Comparison of ENCODE assay signal across 8 cellular contexts in the genomic region with DNA sequence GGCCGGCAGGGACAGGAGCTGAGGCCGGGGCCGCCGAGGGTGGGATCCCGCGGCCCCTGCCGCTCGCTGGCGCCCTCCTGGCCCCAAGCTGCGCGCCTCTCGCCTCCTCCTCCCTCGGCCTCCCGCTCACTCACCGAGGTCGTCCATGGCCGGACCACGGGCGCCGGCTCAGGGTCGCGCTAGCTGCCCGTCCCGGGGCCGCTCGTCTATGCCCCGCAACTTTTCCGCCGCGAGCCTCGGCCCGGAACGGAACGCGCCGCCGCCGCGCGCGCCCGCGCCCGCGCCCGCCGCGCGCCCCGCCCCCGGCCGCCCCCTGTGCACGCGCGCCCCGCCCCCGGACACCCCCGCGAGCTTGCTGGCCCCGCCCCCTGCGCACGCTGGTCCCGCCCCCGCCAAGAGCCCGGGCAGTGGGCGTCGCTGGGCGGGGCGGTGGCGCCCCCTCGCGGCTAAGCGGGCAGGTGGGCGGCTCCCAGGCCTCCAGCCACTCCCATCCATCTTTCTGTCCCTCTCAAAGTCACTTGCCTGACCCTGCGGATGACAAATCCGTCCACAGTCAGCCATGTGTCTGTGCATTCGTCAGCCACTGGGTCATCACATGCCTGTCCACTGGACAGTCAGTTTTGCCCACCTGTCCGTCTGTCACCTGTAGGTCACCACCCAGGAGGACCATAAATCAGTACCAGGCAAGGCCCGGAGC. TPM values are rescaled to one million over a fixed set of nuclear protein-coding genes. Genes with fewer than 3 reads are reported as not detected.
DNase-seq lines count a peak whose midpoint lies in the region; ATAC-seq and TF ChIP-seq lines count a peak whose summit lies in the region.

A gene (minus strand): TSS at position 248 of the 697 bp plus-strand sequence. CDS start 101 bp downstream, at position 147.

- TF ChIP-seq CTCF in heart right ventricle (IDR thresholded peaks at IDR 0.05), result peak; percentile 84 to 96 (median 88)
- peak; percentile 86 for TF ChIP-seq CTCF in progenitor cell of endocrine pancreas (IDR thresholded peaks at IDR 0.05; ENCODE audit: unreplicated experiment)
- TF ChIP-seq CTCF in upper lobe of right lung (IDR thresholded peaks at IDR 0.05), result peak; percentile 85

- H3K4me1 ChIP-seq in heart right ventricle (peaks cover 23 to 53% (median 43%) of the 10 kb centered on the region in 9 donors), upper lobe of right lung (peaks cover 42% of the 10 kb centered on the region)

- intact Hi-C loops in heart right ventricle (cut with DNase I), result loop anchor here in 9 of 10 donors (1.0 to 2.0 kb wide), 6 partner anchors 36 to 65 kb away; a partner anchor contains a TSS
- intact Hi-C loops in upper lobe of right lung (cut with DNase I), result loop anchor here (5.0 kb wide), 1 partner anchor 38 kb away; no protein-coding TSS in a partner anchor

- peak; percentile 83 to 92 (median 88) for ATAC-seq in heart right ventricle
- ATAC-seq in upper lobe of right lung, result peak; percentile 97

- H3K27me3 ChIP-seq in heart right ventricle, result no peaks in the 10 kb centered on the region
- H3K27me3 ChIP-seq in upper lobe of right lung, result no peaks in the 10 kb centered on the region

- 1 to 3% (median 2%) methylated on average over 33 to 61 of the region's 79 CpGs for WGBS in adipose tissue, 3 donors
- 2 to 3% methylated on average over 45 to 68 of the region's 79 CpGs for WGBS in heart right ventricle, 2 donors

- no peaks in the 10 kb centered on the region for H3K27me3 Mint-ChIP-seq in progenitor cell of endocrine pancreas

- H3K36me3 ChIP-seq in heart right ventricle, result peaks cover 0 to 4% (median 0%) of the 10 kb centered on the region in 9 donors
- H3K36me3 ChIP-seq in upper lobe of right lung, result no peaks in the 10 kb centered on the region

- DNase-seq in ELF-1 (ENCODE audit: low read depth, low spot score) (peak; percentile 92), H4 (ENCODE audit: low spot score) (no peak), MV-4-11 (lab: John Stamatoyannopoulos, UW) (peak; percentile 44), T-helper 1 cell (peak; percentile 84 to 96 (median 87)), heart right ventricle (peak; percentile 87 to 94), progenitor cell of endocrine pancreas (ENCODE audit: low spot score, unreplicated experiment) (peak; percentile 92), upper lobe of right lung (peak; percentile 94)

- peaks cover 24% of the 10 kb centered on the region for H3K4me1 Mint-ChIP-seq in progenitor cell of endocrine pancreas (ENCODE audit: low read depth)

- H3K27ac Mint-ChIP-seq in progenitor cell of endocrine pancreas, result peak within 1 kb of the TSS; percentile 94

- H3K4me3 ChIP-seq in heart right ventricle, result peak within 1 kb of the TSS; percentile 84 to 99 (median 94)
- H3K4me3 ChIP-seq in upper lobe of right lung, result peak within 1 kb of the TSS; percentile 68

- peak within 1 kb of the TSS; percentile 79 for H3K4me3 Mint-ChIP-seq in progenitor cell of endocrine pancreas (ENCODE audit: low read depth)

- no peaks in the 10 kb centered on the region for H3K9me3 Mint-ChIP-seq in progenitor cell of endocrine pancreas (ENCODE audit: low read depth)

- H3K9me3 ChIP-seq in heart right ventricle (no peaks in the 10 kb centered on the region), upper lobe of right lung (no peaks in the 10 kb centered on the region)

- no peaks in the 10 kb centered on the region for H3K36me3 Mint-ChIP-seq in progenitor cell of endocrine pancreas (ENCODE audit: insufficient read depth)

- H3K27ac ChIP-seq in adipose tissue (ENCODE audit: low read depth, low read length), result peak within 1 kb of the TSS; percentile 46
- H3K27ac ChIP-seq in heart right ventricle, result peak within 1 kb of the TSS; percentile 90 to 99 (median 96)
- H3K27ac ChIP-seq in upper lobe of right lung, result peak within 1 kb of the TSS; percentile 83

RNA-seq across cellular contexts. Expression of the gene that starts here (rescaled TPM):
- total RNA-seq in H4 (2014; rRNA removed; shearing (Covaris generic)), result 18.7 and 31.3 TPM in 2 replicates
- polyA plus RNA-seq in adipose tissue (100 to 1,000 TPM in 1 of 3 donors, 10 to 100 TPM in 2; 24.5 to 126 (median 77.4) TPM), heart right ventricle (100 to 1,000 TPM in 1 of 2 donors, 10 to 100 TPM in 1; 41.2 to 123 TPM)
- total RNA-seq in heart right ventricle (10 to 100 TPM; 52.0 to 83.7 (median 63.3) TPM), progenitor cell of endocrine pancreas (71.4 and 71.8 TPM in 2 replicates), upper lobe of right lung (105 TPM)

Comparison
In these comparisons a context has a peak if more than half of its experiments do, and no peak if none do; other contexts are left out.
1. H3K27ac ChIP-seq: peak in every context shown above with its lines; median percentile 96 in heart right ventricle; 83 in upper lobe of right lung; 46 in adipose tissue.